In the genomic region with DNA sequence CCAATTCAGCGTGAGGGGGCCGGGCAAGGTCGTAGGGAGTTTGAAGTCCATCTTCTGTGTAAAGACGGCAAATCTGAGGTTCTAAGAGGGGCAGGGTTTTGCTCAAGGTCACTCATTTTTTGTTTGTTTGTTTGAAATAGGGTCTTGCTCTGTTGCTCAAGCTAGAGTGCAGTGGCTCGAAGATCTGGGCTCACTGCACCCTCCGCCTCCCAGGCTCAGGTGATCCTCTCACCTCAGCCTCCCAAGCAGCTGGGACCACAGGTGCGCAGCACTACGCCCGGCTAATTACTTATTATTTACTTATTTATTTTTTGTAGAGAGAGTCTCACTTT, we compare ENCODE assay signal across 8 cellular contexts. TPM values are rescaled to one million over a fixed set of nuclear protein-coding genes. Genes with fewer than 3 reads are reported as not detected.
DNase-seq lines count a peak whose midpoint lies in the region; ATAC-seq and TF ChIP-seq lines count a peak whose summit lies in the region.

No MANE protein-coding gene starts in this region.

- H3K9me3 ChIP-seq in BE2C: no peaks in the 10 kb centered on the region
- H3K9me3 ChIP-seq in HEK293 (ENCODE audit: control insufficient read depth, insufficient read depth, low read depth, low read length): no peaks in the 10 kb centered on the region
- H3K9me3 ChIP-seq in tibial nerve: no peaks in the 10 kb centered on the region

- 24 to 25% methylated on average over 9 of the region's 9 CpGs for WGBS in tibial nerve, 2 donors

- H3K36me3 Mint-ChIP-seq in activated naive CD8-positive, alpha-beta T cell: no peaks in the 10 kb centered on the region

- DNase-seq in BE2C (no peak), tibial nerve (ENCODE audit: low spot score in 2 of 2) (no peak), inferior parietal cortex (ENCODE audit: extremely low spot score) (no peak), NCI-H446 treated with DMSO at 0.1 percent for 48 hours (lab: John Stamatoyannopoulos, UW) (no peak)

- H3K27ac ChIP-seq in HEK293 (ENCODE audit: extremely low read depth, low read depth, low read length) (no peak overlapping the region; the same call in 1 of the 2 replicates), layer of hippocampus (ENCODE audit: low read depth, low read length) (peak overlapping the region; percentile 65), tibial nerve (peak overlapping the region; percentile 32 to 90 (median 87))

- H3K4me1 Mint-ChIP-seq in activated naive CD8-positive, alpha-beta T cell (ENCODE audit: low read depth): peaks cover 37% of the 10 kb centered on the region

- H3K4me3 Mint-ChIP-seq in activated naive CD8-positive, alpha-beta T cell: peak overlapping the region; percentile 95

- CTCF ChIA-PET in HEK293 (lab: Yijun Ruan, JAX): interaction anchor here (0.6 to 1.4 kb wide), 3 partner anchors 24 to 135 kb away, joined by 3 to 4 read pairs (median 3); no protein-coding TSS in a partner anchor

- no peak for TF ChIP-seq EP300 in tibial nerve (IDR thresholded peaks at IDR 0.05)

- TF ChIP-seq POLR2A in tibial nerve (IDR thresholded peaks at IDR 0.05): no peak

- no peak for TF ChIP-seq CTCF in BE2C (IDR thresholded peaks at IDR 0.05; ENCODE audit: low read depth, low read length)
- no peak for TF ChIP-seq CTCF in HEK293 (tag by site-specific recombination; IDR thresholded peaks at IDR 0.05)
- TF ChIP-seq CTCF in tibial nerve (IDR thresholded peaks at IDR 0.05): no peak

- H3K36me3 ChIP-seq in BE2C (no peaks in the 10 kb centered on the region; the same call in none of the 2 replicates), HEK293 (ENCODE audit: control insufficient read depth in 2 of 2, insufficient read depth in 1 of 2, low read length in 2 of 2) (peaks cover 8 to 30% of the 10 kb centered on the region in 2 experiments; a peak in 2 of 3 replicates), tibial nerve (peaks cover 0 to 18% (median 0%) of the 10 kb centered on the region in 3 donors)

- no peaks in the 10 kb centered on the region for H3K27me3 Mint-ChIP-seq in activated naive CD8-positive, alpha-beta T cell

- POLR2A ChIA-PET in HEK293 (lab: Yijun Ruan, JAX): interaction anchor here (0.7 to 1.5 kb wide), 9 partner anchors 8 to 165 kb away, joined by 3 to 11 read pairs (median 6); a partner anchor contains a TSS

- peaks cover 3% of the 10 kb centered on the region; the same call in 1 of the 2 replicates for H3K4me1 ChIP-seq in BE2C
- H3K4me1 ChIP-seq in HEK293 (ENCODE audit: control insufficient read depth, insufficient read depth, low read length): peaks cover 6% of the 10 kb centered on the region; the same call in 1 of the 2 replicates
- peaks cover 0 to 39% (median 26%) of the 10 kb centered on the region in 4 donors for H3K4me1 ChIP-seq in tibial nerve

- ATAC-seq in HG02938 (IDR thresholded peaks at IDR 0.05; ENCODE audit: unreplicated experiment): no peak

- H3K9me3 Mint-ChIP-seq in activated naive CD8-positive, alpha-beta T cell (ENCODE audit: low read depth): no peaks in the 10 kb centered on the region

- peak overlapping the region; percentile 87 for H3K27ac Mint-ChIP-seq in activated naive CD8-positive, alpha-beta T cell

- H3K4me3 ChIP-seq in BE2C (ENCODE audit: low read depth, low read length): peak overlapping the region; percentile 79
- H3K4me3 ChIP-seq in HEK293 (ENCODE audit: low read depth, low read length): peak overlapping the region; percentile 93
- H3K4me3 ChIP-seq in tibial nerve: peak overlapping the region; percentile 49 to 85 (median 77)

- H3K27me3 ChIP-seq in BE2C: no peaks in the 10 kb centered on the region
- no peaks in the 10 kb centered on the region for H3K27me3 ChIP-seq in layer of hippocampus (ENCODE audit: control insufficient read depth, insufficient read depth, low read length)
- no peaks in the 10 kb centered on the region for H3K27me3 ChIP-seq in tibial nerve

TF ChIP-seq in HEK293, 187 proteins besides CTCF, POLR2A, EP300 and RAD21 (continues in another document):
- TF ChIP-seq ZNF335 (tag by site-specific recombination; conservative IDR thresholded peaks at IDR 0.05) (no peak), ZNF501 (tag by site-specific recombination; IDR thresholded peaks at IDR 0.05) (no peak), ZEB2 (tag by site-specific recombination; IDR thresholded peaks at IDR 0.05) (no peak), ZNF16 (tag by site-specific recombination; IDR thresholded peaks at IDR 0.05; ENCODE audit: low read depth) (no peak), SP2 (tag by site-specific recombination; IDR thresholded peaks at IDR 0.05) (no peak), ZBTB17 (tag by site-specific recombination; IDR thresholded peaks at IDR 0.05) (peak; percentile 50; the same call in 1 of the 2 replicates), ZNF202 (tag by site-specific recombination; IDR thresholded peaks at IDR 0.05; ENCODE audit: borderline replicate concordance) (no peak), ZNF121 (tag by site-specific recombination; IDR thresholded peaks at IDR 0.05) (peak; percentile 74; the same call in 1 of the 2 replicates), KLF16 (tag by site-specific recombination; IDR thresholded peaks at IDR 0.05) (no peak), ZNF747 (tag by site-specific recombination; IDR thresholded peaks at IDR 0.05) (no peak), ZBTB1 (tag by site-specific recombination; IDR thresholded peaks at IDR 0.05) (no peak), ZNF571 (tag by site-specific recombination; IDR thresholded peaks at IDR 0.05) (no peak), ZNF324 (tag by site-specific recombination; IDR thresholded peaks at IDR 0.05) (no peak)
- TF ChIP-seq, protein P1, sequence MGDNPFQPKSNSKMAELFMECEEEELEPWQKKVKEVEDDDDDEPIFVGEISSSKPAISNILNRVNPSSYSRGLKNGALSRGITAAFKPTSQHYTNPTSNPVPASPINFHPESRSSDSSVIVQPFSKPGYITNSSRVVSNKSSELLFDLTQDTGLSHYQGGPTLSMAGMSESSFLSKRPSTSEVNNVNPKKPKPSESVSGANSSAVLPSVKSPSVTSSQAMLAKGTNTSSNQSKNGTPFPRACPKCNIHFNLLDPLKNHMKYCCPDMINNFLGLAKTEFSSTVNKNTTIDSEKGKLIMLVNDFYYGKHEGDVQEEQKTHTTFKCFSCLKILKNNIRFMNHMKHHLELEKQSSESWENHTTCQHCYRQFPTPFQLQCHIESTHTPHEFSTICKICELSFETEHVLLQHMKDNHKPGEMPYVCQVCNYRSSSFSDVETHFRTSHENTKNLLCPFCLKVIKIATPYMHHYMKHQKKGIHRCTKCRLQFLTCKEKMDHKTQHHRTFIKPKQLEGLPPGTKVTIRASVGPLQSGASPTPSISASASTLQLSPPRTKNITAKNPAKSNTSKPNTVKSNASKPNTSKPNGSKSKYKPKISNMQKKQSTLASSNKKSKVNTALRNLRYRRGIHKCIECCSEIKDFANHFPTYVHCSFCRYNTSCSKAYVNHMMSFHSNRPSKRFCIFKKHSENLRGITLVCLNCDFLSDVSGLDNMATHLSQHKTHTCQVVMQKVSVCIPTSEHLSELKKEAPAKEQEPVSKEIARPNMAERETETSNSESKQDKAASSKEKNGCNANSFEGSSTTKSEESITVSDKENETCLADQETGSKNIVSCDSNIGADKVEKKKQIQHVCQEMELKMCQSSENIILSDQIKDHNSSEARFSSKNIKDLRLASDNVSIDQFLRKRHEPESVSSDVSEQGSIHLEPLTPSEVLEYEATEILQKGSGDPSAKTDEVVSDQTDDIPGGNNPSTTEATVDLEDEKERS (tag by site-specific recombination; IDR thresholded peaks at IDR 0.05): no peak
- TF ChIP-seq, protein P2, sequence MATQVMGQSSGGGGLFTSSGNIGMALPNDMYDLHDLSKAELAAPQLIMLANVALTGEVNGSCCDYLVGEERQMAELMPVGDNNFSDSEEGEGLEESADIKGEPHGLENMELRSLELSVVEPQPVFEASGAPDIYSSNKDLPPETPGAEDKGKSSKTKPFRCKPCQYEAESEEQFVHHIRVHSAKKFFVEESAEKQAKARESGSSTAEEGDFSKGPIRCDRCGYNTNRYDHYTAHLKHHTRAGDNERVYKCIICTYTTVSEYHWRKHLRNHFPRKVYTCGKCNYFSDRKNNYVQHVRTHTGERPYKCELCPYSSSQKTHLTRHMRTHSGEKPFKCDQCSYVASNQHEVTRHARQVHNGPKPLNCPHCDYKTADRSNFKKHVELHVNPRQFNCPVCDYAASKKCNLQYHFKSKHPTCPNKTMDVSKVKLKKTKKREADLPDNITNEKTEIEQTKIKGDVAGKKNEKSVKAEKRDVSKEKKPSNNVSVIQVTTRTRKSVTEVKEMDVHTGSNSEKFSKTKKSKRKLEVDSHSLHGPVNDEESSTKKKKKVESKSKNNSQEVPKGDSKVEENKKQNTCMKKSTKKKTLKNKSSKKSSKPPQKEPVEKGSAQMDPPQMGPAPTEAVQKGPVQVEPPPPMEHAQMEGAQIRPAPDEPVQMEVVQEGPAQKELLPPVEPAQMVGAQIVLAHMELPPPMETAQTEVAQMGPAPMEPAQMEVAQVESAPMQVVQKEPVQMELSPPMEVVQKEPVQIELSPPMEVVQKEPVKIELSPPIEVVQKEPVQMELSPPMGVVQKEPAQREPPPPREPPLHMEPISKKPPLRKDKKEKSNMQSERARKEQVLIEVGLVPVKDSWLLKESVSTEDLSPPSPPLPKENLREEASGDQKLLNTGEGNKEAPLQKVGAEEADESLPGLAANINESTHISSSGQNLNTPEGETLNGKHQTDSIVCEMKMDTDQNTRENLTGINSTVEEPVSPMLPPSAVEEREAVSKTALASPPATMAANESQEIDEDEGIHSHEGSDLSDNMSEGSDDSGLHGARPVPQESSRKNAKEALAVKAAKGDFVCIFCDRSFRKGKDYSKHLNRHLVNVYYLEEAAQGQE (tag by site-specific recombination; IDR thresholded peaks at IDR 0.05): no peak
- TF ChIP-seq, protein P3, sequence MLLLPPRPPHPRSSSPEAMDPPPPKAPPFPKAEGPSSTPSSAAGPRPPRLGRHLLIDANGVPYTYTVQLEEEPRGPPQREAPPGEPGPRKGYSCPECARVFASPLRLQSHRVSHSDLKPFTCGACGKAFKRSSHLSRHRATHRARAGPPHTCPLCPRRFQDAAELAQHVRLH (tag by site-specific recombination; IDR thresholded peaks at IDR 0.05): no peak
- TF ChIP-seq, protein P4, sequence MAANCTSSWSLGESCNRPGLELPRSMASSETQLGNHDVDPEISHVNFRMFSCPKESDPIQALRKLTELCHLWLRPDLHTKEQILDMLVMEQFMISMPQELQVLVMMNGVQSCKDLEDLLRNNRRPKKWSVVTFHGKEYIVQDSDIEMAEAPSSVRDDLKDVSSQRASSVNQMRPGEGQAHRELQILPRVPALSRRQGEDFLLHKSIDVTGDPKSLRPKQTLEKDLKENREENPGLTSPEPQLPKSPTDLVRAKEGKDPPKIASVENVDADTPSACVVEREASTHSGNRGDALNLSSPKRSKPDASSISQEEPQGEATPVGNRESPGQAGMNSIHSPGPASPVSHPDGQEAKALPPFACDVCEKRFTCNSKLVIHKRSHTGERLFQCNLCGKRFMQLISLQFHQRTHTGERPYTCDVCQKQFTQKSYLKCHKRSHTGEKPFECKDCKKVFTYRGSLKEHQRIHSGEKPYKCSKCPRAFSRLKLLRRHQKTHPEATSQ (tag by site-specific recombination; IDR thresholded peaks at IDR 0.05): no peak

RNA-seq across cellular contexts. Expression of a gene that starts 0.4 kb away (rescaled TPM):
- polyA plus RNA-seq in BE2C (2012; ENCODE audit: insufficient read depth, insufficient read length, low read depth): 77.3 TPM
- total RNA-seq in tibial nerve: 10 to 100 TPM; 51.3 to 93.3 (median 60.1) TPM

RNA-seq across cellular contexts. Expression of a gene that starts 49.7 kb away (rescaled TPM):
- 0.29 TPM for polyA plus RNA-seq in BE2C (2012; ENCODE audit: insufficient read depth, insufficient read length, low read depth)
- not detected for total RNA-seq in tibial nerve
